In the genomic region with DNA sequence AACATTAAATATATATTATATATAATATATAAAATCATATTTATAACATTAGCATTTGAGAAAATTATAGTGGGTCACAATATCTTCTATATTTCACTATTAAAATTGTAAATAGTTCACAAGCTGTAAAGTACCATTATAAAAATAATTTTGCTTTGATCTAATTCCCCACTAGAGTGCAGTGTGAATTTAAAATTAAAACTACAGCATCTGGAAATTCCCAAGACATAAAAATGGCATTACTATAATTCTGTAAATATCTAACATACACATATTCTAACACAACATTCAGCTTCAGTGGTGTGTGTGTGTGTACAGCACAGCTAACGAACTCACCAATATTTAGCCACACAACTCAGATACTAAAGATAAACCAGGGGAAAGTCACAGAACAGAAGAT, we compare ENCODE assay signal across 16 cellular contexts.
DNase-seq lines count a peak whose midpoint lies in the region; ATAC-seq and TF ChIP-seq lines count a peak whose summit lies in the region.
"Had no signal": no experiment of that assay in that cellular context is flagged by ENCODE, and none has a peak within 500 bp of the region (broad histone marks: within the 10 kb centered on the region; RNA-seq: fewer than 3 reads in every experiment).

No MANE protein-coding gene starts in this region.

- H3K36me3 ChIP-seq in cardiac muscle cell: no peaks in the 10 kb centered on the region
- H3K36me3 ChIP-seq in heart left ventricle: no peaks in the 10 kb centered on the region
- H3K36me3 ChIP-seq in upper lobe of right lung: no peaks in the 10 kb centered on the region
- no peaks in the 10 kb centered on the region for H3K36me3 ChIP-seq in SJCRH30
- H3K36me3 ChIP-seq: transverse colon had no signal

- TF ChIP-seq POLR2A in heart left ventricle (IDR thresholded peaks at IDR 0.05): no peak

- no peaks in the 10 kb centered on the region for H3K9me3 ChIP-seq in cardiac muscle cell (ENCODE audit: low read depth)
- H3K9me3 ChIP-seq in heart left ventricle: no peaks in the 10 kb centered on the region
- H3K9me3 ChIP-seq in upper lobe of right lung: no peaks in the 10 kb centered on the region
- H3K9me3 ChIP-seq in SJCRH30 (replicated peaks): no peaks in the 10 kb centered on the region
- H3K9me3 ChIP-seq: psoas muscle, transverse colon had no signal

- intact Hi-C loops in heart left ventricle (cut with DNase I) (loop anchor here in 2 of 10 donors (10.0 kb wide), 2 partner anchors 779 to 789 kb away; no protein-coding TSS in a partner anchor), upper lobe of right lung (cut with DNase I) (no loop called here)

- no peaks in the 10 kb centered on the region for H3K27me3 ChIP-seq in cardiac muscle cell
- no peaks in the 10 kb centered on the region for H3K27me3 ChIP-seq in heart left ventricle
- no peaks in the 10 kb centered on the region for H3K27me3 ChIP-seq in upper lobe of right lung
- no peaks in the 10 kb centered on the region for H3K27me3 ChIP-seq in SJCRH30
- H3K27me3 ChIP-seq: transverse colon had no signal

- H3K4me3 ChIP-seq in cardiac muscle cell (no peak overlapping the region), heart left ventricle (no peak overlapping the region), upper lobe of right lung (no peak overlapping the region), SJCRH30 (no peak overlapping the region)
- H3K4me3 ChIP-seq: psoas muscle, transverse colon had no signal

- ATAC-seq in heart left ventricle: no peak
- no peak for ATAC-seq in upper lobe of right lung
- no peak for ATAC-seq in HG03135 (IDR thresholded peaks at IDR 0.05; ENCODE audit: unreplicated experiment)
- ATAC-seq in activated CD4-positive, CD25-positive, alpha-beta regulatory T cell treated with anti-CD3 and anti-CD28 coated beads, Interleukin-2, amount 50 U/mL, for 24 hours: no peak
- ATAC-seq: psoas muscle had no signal

- DNase-seq in cardiac muscle cell (ENCODE audit: low read depth in 1 of 2, low spot score in 1 of 2): peak in 1 of 2 donors; percentile 12
- DNase-seq in heart left ventricle: no peak
- DNase-seq in RPMI7951 (ENCODE audit: low read depth): peak; percentile 15
- peak; percentile 12 for DNase-seq in fibroblast of peridontal ligament (ENCODE audit: extremely low read depth)
- no peak for DNase-seq in upper lobe of right lung
- no peak for DNase-seq in SJCRH30
- DNase-seq: activated CD4-positive, CD25-positive, alpha-beta regulatory T cell treated with anti-CD3 and anti-CD28 coated beads, Interleukin-2, amount 50 U/mL, for 72 hours; activated T-cell treated with anti-CD3 and anti-CD28 coated beads, Interleukin-2, amount 50 U/mL, for 24 hours; AML-193; foreskin melanocyte; GOT3; NCI-H2107; psoas muscle; transverse colon had no signal

- WGBS in heart left ventricle, 4 donors: 44 to 51% (median 47%) methylated on average over 1 of the region's 1 CpG

- TF ChIP-seq CTCF in cardiac muscle cell (IDR thresholded peaks at IDR 0.05; ENCODE audit: low read depth, low read length) (peak; percentile 20), heart left ventricle (IDR thresholded peaks at IDR 0.05) (peak in 5 of 12 donors; percentile 19 to 34 (median 31)), upper lobe of right lung (IDR thresholded peaks at IDR 0.05) (peak; percentile 22)

- H3K4me1 ChIP-seq in cardiac muscle cell (ENCODE audit: low read depth): no peaks in the 10 kb centered on the region
- H3K4me1 ChIP-seq in heart left ventricle: no peaks in the 10 kb centered on the region
- H3K4me1 ChIP-seq in upper lobe of right lung: no peaks in the 10 kb centered on the region
- H3K4me1 ChIP-seq in SJCRH30: no peaks in the 10 kb centered on the region
- H3K4me1 ChIP-seq: psoas muscle, transverse colon had no signal

- H3K27ac ChIP-seq in cardiac muscle cell (no peak overlapping the region), heart left ventricle (no peak overlapping the region), upper lobe of right lung (no peak overlapping the region), SJCRH30 (no peak overlapping the region)
- H3K27ac ChIP-seq: psoas muscle, transverse colon had no signal

Comparison
In these comparisons a context has a peak if more than half of its experiments do, and no peak if none do; other contexts are left out.
1. DNase-seq: peak in RPMI7951 (single experiment) and fibroblast of peridontal ligament (single experiment); none in heart left ventricle (0 of 5), upper lobe of right lung (single experiment) and SJCRH30 (0 of 2).